23 cellular contexts compared by ENCODE assay signal in genomic region chr7:44394112-44394447, GRCh38.
"Had no signal": no experiment of that assay in that cellular context is flagged by ENCODE, and none has a peak within 500 bp of the region (broad histone marks: within the 10 kb centered on the region; RNA-seq: fewer than 3 reads in every experiment).

No MANE protein-coding gene starts in this region.

- DNase-seq: central memory CD4-positive, alpha-beta T cell; cortex of kidney; effector memory CD4-positive, alpha-beta T cell; gastrocnemius medialis; immature natural killer cell; kidney; left cardiac atrium; left ventricle myocardium superior; mucosa of descending colon; occipital lobe; pancreas; spleen; stimulated activated CD4-positive, alpha-beta T cell treated with anti-CD3 and anti-CD28 coated beads, Interleukin-15, amount 100 ng/mL, for 24 hours; stimulated activated CD4-positive, alpha-beta T cell treated with anti-CD3 and anti-CD28 coated beads, Interleukin-1b, Interleukin-23, amount 100 ng/mL, for 48 hours; stimulated activated CD4-positive, alpha-beta T cell treated with anti-CD3 and anti-CD28 coated beads, Interleukin-4, amount 100 ng/mL, for 24 hours; stimulated activated naive B cell treated with anti-CD40 and anti-IgM and Interleukin-4, amounts not matched to agents 10 μg/mL and 1 μg/mL and 100 μg/mL, for 72 hours; trophoblast cell had no signal

- H3K27ac Mint-ChIP-seq: nephron, progenitor cell of endocrine pancreas had no signal

- H3K27ac ChIP-seq: dorsolateral prefrontal cortex, epithelial cell of prostate, esophagus muscularis mucosa, gastrocnemius medialis, pancreas, right lobe of liver, spleen had no signal

- H3K27me3 Mint-ChIP-seq: progenitor cell of endocrine pancreas; stimulated activated naive B cell treated with anti-CD40 and anti-IgM and Interleukin-4, amounts not matched to agents 10 μg/mL and 1 μg/mL and 100 μg/mL, for 72 hours had no signal

- H3K4me3 Mint-ChIP-seq: immature natural killer cell; nephron; stimulated activated naive B cell treated with anti-CD40 and anti-IgM and Interleukin-4, amounts not matched to agents 10 μg/mL and 1 μg/mL and 100 μg/mL, for 72 hours had no signal

- H3K9me3 Mint-ChIP-seq: immature natural killer cell; nephron; stimulated activated naive B cell treated with anti-CD40 and anti-IgM and Interleukin-4, amounts not matched to agents 10 μg/mL and 1 μg/mL and 100 μg/mL, for 72 hours had no signal

- ATAC-seq: gastrocnemius medialis; left cardiac atrium; left ventricle myocardium superior; mucosa of descending colon; pancreas; right lobe of liver; stimulated activated naive B cell treated with anti-CD40 and anti-IgM and Interleukin-4, amounts not matched to agents 10 μg/mL and 1 μg/mL and 100 μg/mL, for 72 hours had no signal

- H3K4me3 ChIP-seq: dorsolateral prefrontal cortex, esophagus muscularis mucosa, gastrocnemius medialis, mucosa of descending colon, pancreas, right lobe of liver, spleen had no signal
